19 cellular contexts compared by ENCODE assay signal in the genomic region with DNA sequence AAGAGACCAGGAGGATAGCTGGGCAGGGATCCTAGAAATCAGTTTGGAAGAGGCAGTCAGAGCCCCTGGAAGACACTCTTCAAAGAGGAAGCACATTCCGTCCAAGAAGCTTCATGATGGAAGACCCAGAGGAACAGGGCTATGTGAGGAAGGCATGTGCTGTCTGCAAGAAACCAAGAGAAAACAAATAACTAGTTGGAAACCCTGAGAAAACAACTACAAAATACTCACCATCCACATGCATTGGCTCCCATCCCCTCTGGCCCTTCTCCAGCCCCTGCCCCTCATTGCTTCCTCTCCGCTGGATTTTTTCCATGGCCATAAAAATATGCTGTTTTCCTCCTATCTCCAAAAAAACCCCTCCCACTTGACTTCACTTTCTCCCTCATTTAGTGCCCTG. TPM values are rescaled to one million over a fixed set of nuclear protein-coding genes. Genes with fewer than 3 reads are reported as not detected.
DNase-seq lines count a peak whose midpoint lies in the region; ATAC-seq and TF ChIP-seq lines count a peak whose summit lies in the region.
"Had no signal": no experiment of that assay in that cellular context is flagged by ENCODE, and none has a peak within 500 bp of the region (broad histone marks: within the 10 kb centered on the region; RNA-seq: fewer than 3 reads in every experiment).

No MANE protein-coding gene starts in this region.

- intact Hi-C loops in Right ventricle myocardium inferior (cut with DNase I) = no loop called here
- intact Hi-C loops in left cardiac atrium (cut with DNase I) = no loop called here
- intact Hi-C loops in posterior vena cava (cut with DNase I) = no loop called here
- intact Hi-C loops in testis (cut with DNase I; ENCODE audit: low total_unique reads) = no loop called here
- intact Hi-C loops in activated CD4-positive, alpha-beta memory T cell treated with anti-CD3 and anti-CD28 coated beads for 36 hours (cut with micrococcal nuclease) = no loop called here

- H3K27me3 ChIP-seq in testis = no peaks in the 10 kb centered on the region

- no peaks in the 10 kb centered on the region for H3K4me1 ChIP-seq in testis
- H3K4me1 ChIP-seq: A549, Caco-2 had no signal

- no peak overlapping the region for H3K4me3 Mint-ChIP-seq in activated CD4-positive, alpha-beta memory T cell treated with anti-CD3 and anti-CD28 coated beads for 36 hours
- H3K4me3 Mint-ChIP-seq: CD4-positive, alpha-beta T cell; GM23338; HFFc6 had no signal

- H3K36me3 ChIP-seq in testis (ENCODE audit: low read depth, missing control alignments) = no peaks in the 10 kb centered on the region

- no peak overlapping the region for H3K4me3 ChIP-seq in fibroblast of mammary gland (ENCODE audit: control insufficient read depth, low read depth, low read length)
- H3K4me3 ChIP-seq in testis = no peak overlapping the region
- H3K4me3 ChIP-seq: A549, GM23338 had no signal

- whole genome bisulfite sequencing in testis, 2 donors = 62 to 67% methylated on average over 2 of the region's 2 CpGs

- H3K4me1 Mint-ChIP-seq in activated CD4-positive, alpha-beta memory T cell treated with anti-CD3 and anti-CD28 coated beads for 36 hours (ENCODE audit: low read depth) = no peaks in the 10 kb centered on the region
- H3K4me1 Mint-ChIP-seq: GM23338 had no signal

- DNase-seq in Right ventricle myocardium inferior (ENCODE audit: missing footprints) (no peak), left cardiac atrium (no peak), fibroblast of mammary gland (ENCODE audit: low read depth) (peak; percentile 6), posterior vena cava (ENCODE audit: low spot score) (peak; percentile 49), testis (peak; percentile 50), GM10266 (ENCODE audit: extremely low spot score) (no peak)
- no peak for DNase-seq in activated CD4-positive, alpha-beta memory T cell treated with anti-CD3 and anti-CD28 coated beads for 36 hours
- DNase-seq: AML-193; Caco-2; CD4-positive, alpha-beta T cell; GDM1; H7; HFFc6 had no signal

- TF ChIP-seq CTCF in fibroblast of mammary gland (conservative IDR thresholded peaks at IDR 0.05; ENCODE audit: control insufficient read depth, insufficient read depth, low read depth, low read length) (no peak), testis (IDR thresholded peaks at IDR 0.05) (no peak), GM10266 (IDR thresholded peaks at IDR 0.05; ENCODE audit: control insufficient read depth, insufficient read depth, low read depth, missing control alignments) (no peak)

- ATAC-seq in Right ventricle myocardium inferior (peak; percentile 40), left cardiac atrium (no peak)
- ATAC-seq: A549, GM23338, HCT116 had no signal

- H3K27ac Mint-ChIP-seq in activated CD4-positive, alpha-beta memory T cell treated with anti-CD3 and anti-CD28 coated beads for 36 hours = no peak overlapping the region
- H3K27ac Mint-ChIP-seq: CD4-positive, alpha-beta T cell; GM23338; HFFc6 had no signal

- H3K9me3 ChIP-seq in testis = no peaks in the 10 kb centered on the region
- H3K9me3 ChIP-seq: A549, Caco-2 had no signal

- peak overlapping the region in 1 of 2 donors; percentile 19 for H3K27ac ChIP-seq in testis
- H3K27ac ChIP-seq: 22Rv1, A549, C4-2B had no signal

- CTCF ChIA-PET in activated CD4-positive, alpha-beta memory T cell treated with anti-CD3 and anti-CD28 coated beads for 36 hours (lab: Charles Lee) = no interaction called here

- TF ChIP-seq POLR2A in testis (IDR thresholded peaks at IDR 0.05) = no peak

- no peaks in the 10 kb centered on the region for H3K27me3 Mint-ChIP-seq in activated CD4-positive, alpha-beta memory T cell treated with anti-CD3 and anti-CD28 coated beads for 36 hours

- no peaks in the 10 kb centered on the region for H3K9me3 Mint-ChIP-seq in activated CD4-positive, alpha-beta memory T cell treated with anti-CD3 and anti-CD28 coated beads for 36 hours
- H3K9me3 Mint-ChIP-seq: CD4-positive, alpha-beta T cell had no signal

- no peaks in the 10 kb centered on the region for H3K36me3 Mint-ChIP-seq in activated CD4-positive, alpha-beta memory T cell treated with anti-CD3 and anti-CD28 coated beads for 36 hours

- POLR2A ChIA-PET in activated CD4-positive, alpha-beta memory T cell treated with anti-CD3 and anti-CD28 coated beads for 36 hours (lab: Charles Lee) = no interaction called here

RNA-seq across cellular contexts. Expression of a gene that starts 40.9 kb away (rescaled TPM):
- total RNA-seq in Right ventricle myocardium inferior = 16.4 TPM
- 10 to 100 TPM; 12.0 to 27.7 TPM for total RNA-seq in left cardiac atrium
- 100 to 1,000 TPM in 1 of 2 donors, 10 to 100 TPM in 1; 77.6 to 176 TPM for total RNA-seq in posterior vena cava
- total RNA-seq in testis = 100 to 1,000 TPM in 1 of 2 donors, 10 to 100 TPM in 1; 78.4 to 140 TPM
- polyA plus RNA-seq in testis (ENCODE audit: insufficient read depth, low read depth, low replicate concordance) = 110 TPM
- not detected for total RNA-seq in activated CD4-positive, alpha-beta memory T cell treated with anti-CD3 and anti-CD28 coated beads for 36 hours
- total RNA-seq: CD4-positive, alpha-beta T cell; HFFc6 had no signal
- polyA plus RNA-seq: A549, BJ had no signal

Comparison
In these comparisons a context has a peak if more than half of its experiments do, and no peak if none do; other contexts are left out.
1. DNase-seq: peak in fibroblast of mammary gland (single experiment), posterior vena cava (single experiment) and testis (single experiment); none in Right ventricle myocardium inferior (single experiment), left cardiac atrium (single experiment), activated CD4-positive, alpha-beta memory T cell treated with anti-CD3 and anti-CD28 coated beads for 36 hours (single experiment) and GM10266 (single experiment).
2. RNA of a gene that starts 40.9 kb away (total RNA-seq): 77.6 to 176 TPM in posterior vena cava, 78.4 to 140 TPM in testis, 12.0 to 27.7 TPM in left cardiac atrium and 16.4 TPM in Right ventricle myocardium inferior (single experiment); not detected in activated CD4-positive, alpha-beta memory T cell treated with anti-CD3 and anti-CD28 coated beads for 36 hours; every median in the first group is over 10 times any median in the second.